ENCODE assay signal across 15 cellular contexts in the genomic region with DNA sequence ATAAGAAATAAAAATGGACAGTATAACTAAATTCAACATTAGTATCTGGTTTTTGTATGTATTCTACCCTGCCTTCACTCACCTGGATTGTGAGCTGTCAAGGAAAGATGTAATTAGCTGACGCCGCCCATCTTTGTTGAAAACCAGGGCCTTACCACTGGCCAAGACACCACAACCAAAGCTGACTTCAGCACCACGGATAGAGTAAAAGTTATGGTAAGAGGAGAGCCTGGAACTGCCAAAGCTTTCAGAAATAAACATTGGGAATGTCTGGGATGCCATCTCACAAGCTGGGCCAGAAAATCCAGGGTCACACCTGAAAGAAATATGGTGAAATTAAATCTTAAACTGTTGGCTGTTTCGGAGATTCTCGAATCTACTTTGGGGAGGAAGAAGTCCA.
DNase-seq lines count a peak whose midpoint lies in the region; ATAC-seq, FAIRE-seq and TF ChIP-seq lines count a peak whose summit lies in the region.
"Had no signal": no experiment of that assay in that cellular context is flagged by ENCODE, and none has a peak within 500 bp of the region (broad histone marks: within the 10 kb centered on the region; RNA-seq: fewer than 3 reads in every experiment).

No MANE protein-coding gene starts in this region.

- intact Hi-C loops in Right ventricle myocardium superior (cut with DNase I): no loop called here

- H3K27me3 ChIP-seq in bronchial epithelial cell (ENCODE audit: control insufficient read depth, insufficient read depth, low read length): no peaks in the 10 kb centered on the region

- H3K36me3 ChIP-seq in bronchial epithelial cell (ENCODE audit: control insufficient read depth, insufficient read depth, low read length): no peaks in the 10 kb centered on the region

- FAIRE-seq in bronchial epithelial cell (lab: Jason Lieb, UNC): no peak
- FAIRE-seq: TTC549 had no signal

- H3K4me3 ChIP-seq in bronchial epithelial cell (ENCODE audit: low read depth, low read length): no peak overlapping the region
- H3K4me3 ChIP-seq: dorsolateral prefrontal cortex had no signal

- no peak for TF ChIP-seq CTCF in bronchial epithelial cell (IDR thresholded peaks at IDR 0.05; ENCODE audit: insufficient read depth, low read length, severe bottlenecking)

- DNase-seq in EH (ENCODE audit: low read depth): peak; percentile 49
- DNase-seq in NCI-H146 treated with DMSO at 0.1 percent for 48 hours (lab: John Stamatoyannopoulos, UW; ENCODE audit: unreplicated experiment): peak; percentile 47
- DNase-seq in bronchial epithelial cell (ENCODE audit: low read depth): peak; percentile 33
- peak; percentile 39 for DNase-seq in kidney tubule cell (ENCODE audit: low spot score)
- no peak for DNase-seq in RPMI8226
- DNase-seq in kidney glomerular epithelial cell (lab: John Stamatoyannopoulos, UW): no peak
- DNase-seq in Right ventricle myocardium superior: no peak
- DNase-seq: activated CD4-positive, alpha-beta memory T cell treated with anti-CD3 and anti-CD28 coated beads, Interleukin-2, amount 10 ng/mL, durations not matched to agents 7 days and 5 days; aorta; dorsolateral prefrontal cortex; MV-4-11; NCI-H2171 treated with DMSO at 0.1 percent for 48 hours had no signal

- no peak for ATAC-seq in HG03442 (IDR thresholded peaks at IDR 0.05; ENCODE audit: unreplicated experiment)
- ATAC-seq in Right ventricle myocardium superior (ENCODE audit: poor library complexity): no peak
- ATAC-seq: stimulated activated effector memory CD8-positive, alpha-beta T cell treated with anti-CD3 and anti-CD28 coated beads, Interleukin-12 subunit alpha, Interleukin-12 subunit beta, amount 100 ng/mL, for 72 hours had no signal

Comparison
In these comparisons a context has a peak if more than half of its experiments do, and no peak if none do; other contexts are left out.
1. DNase-seq: peak in EH (single experiment), NCI-H146 treated with DMSO at 0.1 percent for 48 hours (single experiment), bronchial epithelial cell (single experiment) and kidney tubule cell (single experiment); none in RPMI8226 (single experiment), kidney glomerular epithelial cell (single experiment) and Right ventricle myocardium superior (single experiment).